1 cellular context compared by ENCODE assay signal in the genomic region with DNA sequence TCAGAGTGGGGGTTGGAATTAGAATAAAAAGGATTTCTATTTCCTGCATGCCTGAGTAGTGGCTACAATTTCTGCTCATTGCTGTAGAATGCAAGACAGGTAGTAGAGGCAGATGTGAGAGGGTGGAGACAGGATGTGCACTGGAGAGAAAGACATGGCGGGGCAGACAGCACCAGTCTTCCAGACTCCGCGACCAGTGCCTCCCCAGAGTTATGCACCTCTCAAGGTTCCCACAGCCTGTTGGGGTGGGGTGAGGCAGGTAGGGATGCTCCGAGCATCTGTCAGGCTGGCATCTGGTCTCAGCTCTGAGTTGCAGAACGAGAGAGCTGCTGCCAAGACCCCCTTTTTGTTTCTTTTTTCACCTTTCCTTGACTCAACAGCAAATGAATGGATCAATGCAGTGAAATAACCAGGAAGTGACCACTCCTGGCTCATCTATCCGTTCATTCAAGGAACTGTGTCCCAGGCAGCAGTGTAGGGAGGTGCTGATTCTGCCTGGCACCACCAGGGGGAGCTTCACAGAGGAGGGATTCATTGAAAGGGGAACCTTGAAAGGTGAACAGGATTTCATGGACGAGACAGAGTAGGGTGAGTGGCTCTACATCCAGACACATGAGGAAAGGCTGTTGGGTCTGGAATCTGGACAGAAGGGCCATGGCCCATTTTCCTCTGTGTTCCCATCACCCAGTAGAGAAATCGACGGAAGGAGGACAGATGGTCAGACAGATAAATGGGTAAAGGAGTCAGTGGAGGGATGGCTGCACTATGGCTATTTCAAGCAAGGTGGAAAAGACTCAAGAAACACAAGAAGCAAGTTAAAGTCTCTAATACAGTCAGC.
TF ChIP-seq lines count a peak whose summit lies in the region.

No MANE protein-coding gene starts in this region.

TF ChIP-seq in K562, 482 proteins besides CTCF, POLR2A, EP300 and RAD21 (continued from another document):
- peak; percentile 42; the same call in 1 of the 2 replicates for TF ChIP-seq STAG1 (CRISPR knock-in tag; IDR thresholded peaks at IDR 0.05; ENCODE audit: borderline replicate concordance)
- TF ChIP-seq PRPF4 (IDR thresholded peaks at IDR 0.05; ENCODE audit: insufficient read depth, low read depth, low read length, poor library complexity, severe bottlenecking), result no peak
- TF ChIP-seq, protein P1, sequence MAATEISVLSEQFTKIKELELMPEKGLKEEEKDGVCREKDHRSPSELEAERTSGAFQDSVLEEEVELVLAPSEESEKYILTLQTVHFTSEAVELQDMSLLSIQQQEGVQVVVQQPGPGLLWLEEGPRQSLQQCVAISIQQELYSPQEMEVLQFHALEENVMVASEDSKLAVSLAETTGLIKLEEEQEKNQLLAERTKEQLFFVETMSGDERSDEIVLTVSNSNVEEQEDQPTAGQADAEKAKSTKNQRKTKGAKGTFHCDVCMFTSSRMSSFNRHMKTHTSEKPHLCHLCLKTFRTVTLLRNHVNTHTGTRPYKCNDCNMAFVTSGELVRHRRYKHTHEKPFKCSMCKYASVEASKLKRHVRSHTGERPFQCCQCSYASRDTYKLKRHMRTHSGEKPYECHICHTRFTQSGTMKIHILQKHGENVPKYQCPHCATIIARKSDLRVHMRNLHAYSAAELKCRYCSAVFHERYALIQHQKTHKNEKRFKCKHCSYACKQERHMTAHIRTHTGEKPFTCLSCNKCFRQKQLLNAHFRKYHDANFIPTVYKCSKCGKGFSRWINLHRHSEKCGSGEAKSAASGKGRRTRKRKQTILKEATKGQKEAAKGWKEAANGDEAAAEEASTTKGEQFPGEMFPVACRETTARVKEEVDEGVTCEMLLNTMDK (IDR thresholded peaks at IDR 0.05; ENCODE audit: borderline replicate concordance, insufficient read depth, low read depth, low read length, poor library complexity, severe bottlenecking), result peak; percentile 55
- TF ChIP-seq RB1 (IDR thresholded peaks at IDR 0.05; ENCODE audit: low read depth), result peak; percentile 69; the same call in 1 of the 2 replicates
- TF ChIP-seq KLF16 (IDR thresholded peaks at IDR 0.05), result peak; percentile 35; the same call in 1 of the 2 replicates
- peak; percentile 15 for TF ChIP-seq TBP (optimal IDR thresholded peaks at IDR 0.05; ENCODE audit: low read depth, low read length)
- no peak for TF ChIP-seq FUS (optimal IDR thresholded peaks at IDR 0.05; ENCODE audit: low read depth, low read length)
